In genomic region chr6:43771210-43771857, GRCh38 we compare ENCODE assay signal across 8 cellular contexts. TPM values are rescaled to one million over a fixed set of nuclear protein-coding genes. Genes with fewer than 3 reads are reported as not detected.
A peak's percentile ranks its signal among the peaks of the same experiment; 100 is the strongest.
DNase-seq lines count a peak whose midpoint lies in the region; ATAC-seq and TF ChIP-seq lines count a peak whose summit lies in the region.

No MANE protein-coding gene starts in this region.

- H4K20me1 ChIP-seq in GM23338 (replicated peaks; ENCODE audit: insufficient read depth) (peaks cover 12% of the 10 kb centered on the region; the same call in 1 of the 2 replicates), PC-3 (ENCODE audit: low read length) (peaks cover 44% of the 10 kb centered on the region), neural progenitor cell (ENCODE audit: low read depth) (peaks cover 58% of the 10 kb centered on the region)

- peak overlapping the region; percentile 100 for H3K4me2 ChIP-seq in GM23338
- H3K4me2 ChIP-seq in PC-3 (ENCODE audit: low read length), result peak overlapping the region; percentile 98
- peak overlapping the region; percentile 99 for H3K4me2 ChIP-seq in neural progenitor cell

- TF ChIP-seq CTCF in BJ (IDR thresholded peaks at IDR 0.05; ENCODE audit: insufficient read depth, low read depth, low read length) (no peak), GM23338 (conservative IDR thresholded peaks at IDR 0.05; ENCODE audit: low read depth in 2 of 2) (no peak), PC-3 (conservative IDR thresholded peaks at IDR 0.05; ENCODE audit: low read depth, low read length) (no peak), fibroblast of villous mesenchyme (IDR thresholded peaks at IDR 0.05; ENCODE audit: insufficient read depth, low read depth, low read length) (no peak), neural progenitor cell (IDR thresholded peaks at IDR 0.05) (no peak)

- POLR2A ChIA-PET in BJ (lab: Charles Lee) (interaction anchor here (0.7 to 1.4 kb wide), 2 partner anchors 239 to 284 kb away, joined by 3 to 9 read pairs; no protein-coding TSS in a partner anchor), PC-3 (lab: Charles Lee; ENCODE audit: unreplicated experiment) (interaction anchor here (0.6 kb wide), 2 partner anchors 302 to 309 kb away, joined by 5 to 6 read pairs; no protein-coding TSS in a partner anchor)

- H3K9me3 ChIP-seq in PC-3 (ENCODE audit: low read length) (no peaks in the 10 kb centered on the region), neural progenitor cell (ENCODE audit: low read depth) (no peaks in the 10 kb centered on the region), thymus (ENCODE audit: control insufficient read depth) (no peaks in the 10 kb centered on the region)

- no peak overlapping the region for H2AFZ ChIP-seq in GM23338
- peak overlapping the region; percentile 41; the same call in 1 of the 2 replicates for H2AFZ ChIP-seq in PC-3 (ENCODE audit: low read length)
- H2AFZ ChIP-seq in neural progenitor cell (replicated peaks), result no peak overlapping the region

- H3K9me2 ChIP-seq in GM23338 (ENCODE audit: insufficient read depth) (no peaks in the 10 kb centered on the region), PC-3 (replicated peaks; ENCODE audit: low read length) (no peaks in the 10 kb centered on the region)

- H3K27ac ChIP-seq in GM23338 (ENCODE audit: low read depth) (no peak overlapping the region), PC-3 (ENCODE audit: low read length) (peak overlapping the region; percentile 41), neural progenitor cell (no peak overlapping the region), thymus (ENCODE audit: low read depth) (peak overlapping the region; percentile 66)

- ATAC-seq in GM23338 (peak; percentile 3; the same call in 2 of the 3 replicates), PC-3 (peak; percentile 29)

- peak overlapping the region; percentile 94 for H3K4me3 ChIP-seq in BJ (ENCODE audit: low read depth, low read length)
- H3K4me3 ChIP-seq in GM23338, result peak overlapping the region; percentile 99
- peak overlapping the region; percentile 98 for H3K4me3 ChIP-seq in PC-3 (ENCODE audit: low read length)
- H3K4me3 ChIP-seq in fibroblast of villous mesenchyme (ENCODE audit: low read depth, low read length), result peak overlapping the region; percentile 95
- H3K4me3 ChIP-seq in neural progenitor cell, result peak overlapping the region; percentile 70
- peak overlapping the region; percentile 60 for H3K4me3 ChIP-seq in thymus (ENCODE audit: low read length)

- H3K27ac Mint-ChIP-seq in GM23338 (no peak overlapping the region), neural progenitor cell (no peak overlapping the region)

- BruUV-seq in PC-3 (replicated peaks; lab: Mats Ljungman, UMichigan), result no TSS peak

- H3K27me3 Mint-ChIP-seq in GM23338 (ENCODE audit: insufficient read depth, low read depth, poor library complexity) (peaks cover 26% of the 10 kb centered on the region), neural progenitor cell (ENCODE audit: insufficient read depth, low read depth) (peaks cover 22% of the 10 kb centered on the region)

- peaks cover 3% of the 10 kb centered on the region; the same call in 1 of the 3 replicates for H3K9me3 Mint-ChIP-seq in GM23338
- H3K9me3 Mint-ChIP-seq in neural progenitor cell, result peaks cover 2% of the 10 kb centered on the region

- no peaks in the 10 kb centered on the region for H3K27me3 ChIP-seq in BJ (ENCODE audit: control insufficient read depth, insufficient read depth, low read length)
- H3K27me3 ChIP-seq in GM23338 (ENCODE audit: insufficient read depth), result no peaks in the 10 kb centered on the region
- no peaks in the 10 kb centered on the region for H3K27me3 ChIP-seq in PC-3 (ENCODE audit: low read length)
- H3K27me3 ChIP-seq in neural progenitor cell, result peaks cover 5% of the 10 kb centered on the region
- peaks cover 34% of the 10 kb centered on the region for H3K27me3 ChIP-seq in thymus (ENCODE audit: control insufficient read depth, insufficient read depth)

- peak overlapping the region; percentile 98 for H3K4me3 Mint-ChIP-seq in GM23338
- peak overlapping the region; percentile 97 for H3K4me3 Mint-ChIP-seq in neural progenitor cell

- no peaks in the 10 kb centered on the region for H3F3A ChIP-seq in GM23338 (replicated peaks; ENCODE audit: low read depth)
- H3F3A ChIP-seq in PC-3 (ENCODE audit: low read length, unreplicated experiment), result no peaks in the 10 kb centered on the region
- H3F3A ChIP-seq in neural progenitor cell (ENCODE audit: low read depth), result peaks cover 23% of the 10 kb centered on the region

- peaks cover 50% of the 10 kb centered on the region for H3K79me2 ChIP-seq in GM23338 (replicated peaks; ENCODE audit: insufficient read depth)
- peaks cover 64% of the 10 kb centered on the region for H3K79me2 ChIP-seq in PC-3 (ENCODE audit: low read length)
- peaks cover 59% of the 10 kb centered on the region for H3K79me2 ChIP-seq in neural progenitor cell (ENCODE audit: low read depth)

- intact Hi-C loops in PC-3 (cut with micrococcal nuclease), result loop anchor here (2.0 to 10.0 kb wide), 3 partner anchors 25 to 181 kb away; no protein-coding TSS in a partner anchor

- H3K36me3 Mint-ChIP-seq in GM23338 (ENCODE audit: low read depth) (peaks cover 27% of the 10 kb centered on the region), neural progenitor cell (peaks cover 10% of the 10 kb centered on the region)

- CTCF ChIA-PET in BJ (lab: Yijun Ruan, JAX), result interaction anchor here (0.5 to 8.9 kb wide), 15 partner anchors 15 to 308 kb away, joined by 3 to 338 read pairs (median 6); no protein-coding TSS in a partner anchor
- CTCF ChIA-PET in PC-3 (lab: Charles Lee), result interaction anchor here (0.5 to 1.9 kb wide), 3 partner anchors 61 to 308 kb away, joined by 3 to 23 read pairs (median 4); no protein-coding TSS in a partner anchor

- peaks cover 9% of the 10 kb centered on the region for H3K36me3 ChIP-seq in BJ (ENCODE audit: control insufficient read depth, insufficient read depth, low read length)
- no peaks in the 10 kb centered on the region for H3K36me3 ChIP-seq in GM23338 (ENCODE audit: insufficient read depth)
- H3K36me3 ChIP-seq in PC-3 (ENCODE audit: low read depth, low read length), result peaks cover 37% of the 10 kb centered on the region
- no peaks in the 10 kb centered on the region for H3K36me3 ChIP-seq in neural progenitor cell
- no peaks in the 10 kb centered on the region for H3K36me3 ChIP-seq in thymus (ENCODE audit: control insufficient read depth, insufficient read depth)

- H3K4me1 ChIP-seq in GM23338 (ENCODE audit: insufficient read depth) (peaks cover 49% of the 10 kb centered on the region), PC-3 (ENCODE audit: insufficient read depth, low read length) (peaks cover 23% of the 10 kb centered on the region), neural progenitor cell (peaks cover 46% of the 10 kb centered on the region), thymus (ENCODE audit: control insufficient read depth, insufficient read depth, low read length) (peaks cover 11% of the 10 kb centered on the region)

- DNase-seq in BJ (ENCODE audit: low read depth) (no peak), GM23338 (ENCODE audit: low spot score) (peak; percentile 71), PC-3 (peak; percentile 56), fibroblast of villous mesenchyme (ENCODE audit: low read depth) (peak; percentile 58), neural progenitor cell (ENCODE audit: low spot score) (peak; percentile 53), SKM-1 treated with dmso at 0.1 percent for 144 hours (lab: John Stamatoyannopoulos, UW; ENCODE audit: unreplicated experiment) (no peak)
- peak; percentile 87 for DNase-seq in activated effector memory CD4-positive, alpha-beta T cell treated with anti-CD3 and anti-CD28 coated beads, Interleukin-2, amount 50 U/mL, for 16 hours

- peaks cover 45% of the 10 kb centered on the region for H3K4me1 Mint-ChIP-seq in GM23338
- peaks cover 45% of the 10 kb centered on the region for H3K4me1 Mint-ChIP-seq in neural progenitor cell

- peak overlapping the region; percentile 97 for H3K9ac ChIP-seq in PC-3 (ENCODE audit: low read length)
- H3K9ac ChIP-seq in neural progenitor cell, result peak overlapping the region; percentile 60

- WGBS in thymus, result under 1% methylated on average over 66 of the region's 66 CpGs

TF ChIP-seq in GM23338, 12 proteins besides CTCF, POLR2A, EP300 and RAD21:
- TF ChIP-seq POLR2AphosphoS5 (IDR thresholded peaks at IDR 0.05; ENCODE audit: low read depth) (peak; percentile 22; the same call in 1 of the 2 replicates), ZNF331 (CRISPR knock-in tag; IDR thresholded peaks at IDR 0.05; ENCODE audit: low read depth) (no peak), REST (IDR thresholded peaks at IDR 0.05; ENCODE audit: unreplicated experiment) (no peak), CREB1 (CRISPR knock-in tag; IDR thresholded peaks at IDR 0.05; ENCODE audit: low read depth) (no peak)
TF ChIP-seq in GM23338: peak in this region for 1.

RNA-seq across cellular contexts. Expression of gene VEGFA, which starts 1.3 kb away (rescaled TPM):
- polyA plus RNA-seq in BJ (2011; rRNA removed) (197 and 357 TPM in 2 replicates), GM23338 (2016; fragmentation: Nextera tagmentation; extraction: Ambion mirVana) (10.9 and 13.3 TPM in 2 replicates), thymus (24.1 TPM)
- polyA minus RNA-seq in BJ (2011; rRNA and poly(A)+ RNA removed), result 201 and 248 TPM in 2 replicates
- total RNA-seq in GM23338 (2014; rRNA removed; shearing (Covaris generic)), result 55.9 and 61.1 TPM in 2 replicates
- total RNA-seq in PC-3 (2014; rRNA removed) (146 and 190 TPM in 2 replicates), fibroblast of villous mesenchyme (84.2 and 132 TPM in 2 replicates), neural progenitor cell (ENCODE audit: low replicate concordance) (49.6 and 78.6 TPM in 2 replicates)

Comparison
In these comparisons a context has a peak if more than half of its experiments do, and no peak if none do; other contexts are left out.
1. DNase-seq: peak in GM23338 (single experiment), PC-3 (single experiment), activated effector memory CD4-positive, alpha-beta T cell treated with anti-CD3 and anti-CD28 coated beads, Interleukin-2, amount 50 U/mL, for 16 hours (single experiment), fibroblast of villous mesenchyme (single experiment) and neural progenitor cell (single experiment); none in BJ (single experiment) and SKM-1 treated with dmso at 0.1 percent for 144 hours (single experiment).
2. H3K27ac ChIP-seq: peak in PC-3 (single experiment) and thymus (single experiment); none in GM23338 (single experiment) and neural progenitor cell (single experiment).
3. Peak in every context shown above with its lines, with median percentiles within 50 percentile points of each other: H3K4me3 ChIP-seq and H3K4me2 ChIP-seq.